2 cellular contexts compared by ENCODE assay signal in genomic region chr4:121943941-121944340, GRCh38.
TF ChIP-seq lines count a peak whose summit lies in the region.

No MANE protein-coding gene starts in this region.

TF ChIP-seq in HCT116, 20 proteins besides CTCF, POLR2A, EP300 and RAD21 (continued from another document):
- TF ChIP-seq ZBTB33 (IDR thresholded peaks at IDR 0.05; ENCODE audit: extremely low read depth, insufficient replicate concordance, low read length) (no peak), TCF7L2 (IDR thresholded peaks at IDR 0.05; ENCODE audit: borderline replicate concordance, extremely low read depth, insufficient read depth, insufficient read length) (no peak), ZNF274 (IDR thresholded peaks at IDR 0.05; ENCODE audit: low read depth, low read length) (no peak), CBX3 (IDR thresholded peaks at IDR 0.05; ENCODE audit: low read depth) (no peak), ELF1 (IDR thresholded peaks at IDR 0.05; ENCODE audit: borderline replicate concordance, low read depth) (no peak), FOSL1 (IDR thresholded peaks at IDR 0.05; ENCODE audit: low read depth) (no peak), JUND (IDR thresholded peaks at IDR 0.05) (no peak), EZH2 (IDR thresholded peaks at IDR 0.05) (no peak)
- TF ChIP-seq, protein P1, sequence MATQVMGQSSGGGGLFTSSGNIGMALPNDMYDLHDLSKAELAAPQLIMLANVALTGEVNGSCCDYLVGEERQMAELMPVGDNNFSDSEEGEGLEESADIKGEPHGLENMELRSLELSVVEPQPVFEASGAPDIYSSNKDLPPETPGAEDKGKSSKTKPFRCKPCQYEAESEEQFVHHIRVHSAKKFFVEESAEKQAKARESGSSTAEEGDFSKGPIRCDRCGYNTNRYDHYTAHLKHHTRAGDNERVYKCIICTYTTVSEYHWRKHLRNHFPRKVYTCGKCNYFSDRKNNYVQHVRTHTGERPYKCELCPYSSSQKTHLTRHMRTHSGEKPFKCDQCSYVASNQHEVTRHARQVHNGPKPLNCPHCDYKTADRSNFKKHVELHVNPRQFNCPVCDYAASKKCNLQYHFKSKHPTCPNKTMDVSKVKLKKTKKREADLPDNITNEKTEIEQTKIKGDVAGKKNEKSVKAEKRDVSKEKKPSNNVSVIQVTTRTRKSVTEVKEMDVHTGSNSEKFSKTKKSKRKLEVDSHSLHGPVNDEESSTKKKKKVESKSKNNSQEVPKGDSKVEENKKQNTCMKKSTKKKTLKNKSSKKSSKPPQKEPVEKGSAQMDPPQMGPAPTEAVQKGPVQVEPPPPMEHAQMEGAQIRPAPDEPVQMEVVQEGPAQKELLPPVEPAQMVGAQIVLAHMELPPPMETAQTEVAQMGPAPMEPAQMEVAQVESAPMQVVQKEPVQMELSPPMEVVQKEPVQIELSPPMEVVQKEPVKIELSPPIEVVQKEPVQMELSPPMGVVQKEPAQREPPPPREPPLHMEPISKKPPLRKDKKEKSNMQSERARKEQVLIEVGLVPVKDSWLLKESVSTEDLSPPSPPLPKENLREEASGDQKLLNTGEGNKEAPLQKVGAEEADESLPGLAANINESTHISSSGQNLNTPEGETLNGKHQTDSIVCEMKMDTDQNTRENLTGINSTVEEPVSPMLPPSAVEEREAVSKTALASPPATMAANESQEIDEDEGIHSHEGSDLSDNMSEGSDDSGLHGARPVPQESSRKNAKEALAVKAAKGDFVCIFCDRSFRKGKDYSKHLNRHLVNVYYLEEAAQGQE (IDR thresholded peaks at IDR 0.05; ENCODE audit: low read depth), result no peak
TF ChIP-seq in HCT116: peak in this region for 0.

TF ChIP-seq in SK-N-SH treated with all-trans-retinoic acid at 6 μM for 48 hours, 23 proteins besides CTCF, POLR2A, EP300 and RAD21 (continued from another document):
- TF ChIP-seq, protein P2, sequence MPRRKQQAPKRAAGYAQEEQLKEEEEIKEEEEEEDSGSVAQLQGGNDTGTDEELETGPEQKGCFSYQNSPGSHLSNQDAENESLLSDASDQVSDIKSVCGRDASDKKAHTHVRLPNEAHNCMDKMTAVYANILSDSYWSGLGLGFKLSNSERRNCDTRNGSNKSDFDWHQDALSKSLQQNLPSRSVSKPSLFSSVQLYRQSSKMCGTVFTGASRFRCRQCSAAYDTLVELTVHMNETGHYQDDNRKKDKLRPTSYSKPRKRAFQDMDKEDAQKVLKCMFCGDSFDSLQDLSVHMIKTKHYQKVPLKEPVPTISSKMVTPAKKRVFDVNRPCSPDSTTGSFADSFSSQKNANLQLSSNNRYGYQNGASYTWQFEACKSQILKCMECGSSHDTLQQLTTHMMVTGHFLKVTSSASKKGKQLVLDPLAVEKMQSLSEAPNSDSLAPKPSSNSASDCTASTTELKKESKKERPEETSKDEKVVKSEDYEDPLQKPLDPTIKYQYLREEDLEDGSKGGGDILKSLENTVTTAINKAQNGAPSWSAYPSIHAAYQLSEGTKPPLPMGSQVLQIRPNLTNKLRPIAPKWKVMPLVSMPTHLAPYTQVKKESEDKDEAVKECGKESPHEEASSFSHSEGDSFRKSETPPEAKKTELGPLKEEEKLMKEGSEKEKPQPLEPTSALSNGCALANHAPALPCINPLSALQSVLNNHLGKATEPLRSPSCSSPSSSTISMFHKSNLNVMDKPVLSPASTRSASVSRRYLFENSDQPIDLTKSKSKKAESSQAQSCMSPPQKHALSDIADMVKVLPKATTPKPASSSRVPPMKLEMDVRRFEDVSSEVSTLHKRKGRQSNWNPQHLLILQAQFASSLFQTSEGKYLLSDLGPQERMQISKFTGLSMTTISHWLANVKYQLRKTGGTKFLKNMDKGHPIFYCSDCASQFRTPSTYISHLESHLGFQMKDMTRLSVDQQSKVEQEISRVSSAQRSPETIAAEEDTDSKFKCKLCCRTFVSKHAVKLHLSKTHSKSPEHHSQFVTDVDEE (CRISPR knock-in tag; IDR thresholded peaks at IDR 0.05), result no peak
- TF ChIP-seq OSR1 (CRISPR knock-in tag; IDR thresholded peaks at IDR 0.05) (no peak), TOX (CRISPR knock-in tag; IDR thresholded peaks at IDR 0.05; ENCODE audit: borderline replicate concordance) (no peak), ZFP30 (CRISPR knock-in tag; IDR thresholded peaks at IDR 0.05) (no peak), ZNF70 (CRISPR knock-in tag; IDR thresholded peaks at IDR 0.05) (no peak), ARNTL (CRISPR knock-in tag; IDR thresholded peaks at IDR 0.05; ENCODE audit: borderline replicate concordance, low read depth) (no peak), ZFP3 (CRISPR knock-in tag; IDR thresholded peaks at IDR 0.05) (no peak)
